ENCODE assay signal across 8 cellular contexts in the genomic region with DNA sequence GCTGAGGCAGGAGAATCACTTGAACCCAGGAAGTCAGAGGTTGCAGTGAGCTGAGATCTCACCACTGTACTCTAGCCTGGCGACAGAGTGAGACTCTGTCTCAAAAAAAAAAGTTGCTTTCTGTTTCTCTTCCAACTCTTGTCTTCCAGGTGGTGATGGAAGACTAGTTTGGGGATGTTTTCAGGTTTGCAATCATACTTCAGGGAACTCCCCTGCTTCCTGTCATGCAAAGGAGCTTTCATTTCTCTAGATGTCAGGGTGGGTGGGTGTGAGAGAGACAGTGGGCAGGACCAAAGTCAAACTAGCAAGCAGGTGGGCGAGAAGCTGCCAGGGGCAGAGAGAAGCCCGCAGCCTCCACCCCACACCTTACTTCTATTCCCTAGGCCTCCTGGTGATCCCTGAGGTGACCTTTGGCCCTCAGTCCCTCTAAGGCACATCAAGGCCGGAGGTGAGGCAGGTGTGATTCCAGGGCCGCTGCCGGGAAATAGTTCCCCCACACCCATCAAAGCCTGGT.
A peak's percentile ranks its signal among the peaks of the same experiment; 100 is the strongest.
DNase-seq lines count a peak whose midpoint lies in the region; ATAC-seq and TF ChIP-seq lines count a peak whose summit lies in the region.

No MANE protein-coding gene starts in this region.

- ATAC-seq in GM21515 (IDR thresholded peaks at IDR 0.05; ENCODE audit: unreplicated experiment) (peak; percentile 79), HG03565 (IDR thresholded peaks at IDR 0.05; ENCODE audit: unreplicated experiment) (peak; percentile 65), memory B cell (ENCODE audit: low read depth) (peak; percentile 97)

- peaks cover 14% of the 10 kb centered on the region for H3K27me3 Mint-ChIP-seq in memory B cell

- peak overlapping the region; percentile 64 for H3K4me3 Mint-ChIP-seq in memory B cell

- no peaks in the 10 kb centered on the region for H3K36me3 Mint-ChIP-seq in memory B cell

- peak; percentile 92 for DNase-seq in GM12865 (ENCODE audit: low read depth)
- peak; percentile 34 to 52 for DNase-seq in memory B cell (ENCODE audit: low spot score in 2 of 2)
- DNase-seq in NCI-H526 (lab: John Stamatoyannopoulos, UW) = no peak
- DNase-seq in NCI-H748 treated with DMSO at 0.1 percent for 48 hours (lab: John Stamatoyannopoulos, UW) = no peak
- no peak for DNase-seq in NCI-H1048 (lab: John Stamatoyannopoulos, UW)
- no peak for DNase-seq in NCI-H1092 treated with DMSO at 0.1 percent for 48 hours (lab: John Stamatoyannopoulos, UW)

- no peaks in the 10 kb centered on the region for H3K9me3 Mint-ChIP-seq in memory B cell

- H3K4me1 Mint-ChIP-seq in memory B cell = peaks cover 11% of the 10 kb centered on the region

- peak overlapping the region; percentile 2; the same call in 1 of the 2 replicates for H3K4me3 ChIP-seq in GM12865 (ENCODE audit: low read depth, low read length)

- no peak for TF ChIP-seq CTCF in GM12865 (IDR thresholded peaks at IDR 0.05; ENCODE audit: insufficient read depth, low read depth, low read length, missing control alignments)

- H3K27ac Mint-ChIP-seq in memory B cell = peak overlapping the region; percentile 83

Comparison
In these comparisons a context has a peak if more than half of its experiments do, and no peak if none do; other contexts are left out.
1. DNase-seq: peak in GM12865 (single experiment) and memory B cell (2 of 2); none in NCI-H526 (0 of 2), NCI-H748 treated with DMSO at 0.1 percent for 48 hours (single experiment), NCI-H1048 (single experiment) and NCI-H1092 treated with DMSO at 0.1 percent for 48 hours (single experiment).
2. Peak in every context shown above with its lines, with median percentiles within 50 percentile points of each other: ATAC-seq.